ENCODE assay signal across 12 cellular contexts in the genomic region with DNA sequence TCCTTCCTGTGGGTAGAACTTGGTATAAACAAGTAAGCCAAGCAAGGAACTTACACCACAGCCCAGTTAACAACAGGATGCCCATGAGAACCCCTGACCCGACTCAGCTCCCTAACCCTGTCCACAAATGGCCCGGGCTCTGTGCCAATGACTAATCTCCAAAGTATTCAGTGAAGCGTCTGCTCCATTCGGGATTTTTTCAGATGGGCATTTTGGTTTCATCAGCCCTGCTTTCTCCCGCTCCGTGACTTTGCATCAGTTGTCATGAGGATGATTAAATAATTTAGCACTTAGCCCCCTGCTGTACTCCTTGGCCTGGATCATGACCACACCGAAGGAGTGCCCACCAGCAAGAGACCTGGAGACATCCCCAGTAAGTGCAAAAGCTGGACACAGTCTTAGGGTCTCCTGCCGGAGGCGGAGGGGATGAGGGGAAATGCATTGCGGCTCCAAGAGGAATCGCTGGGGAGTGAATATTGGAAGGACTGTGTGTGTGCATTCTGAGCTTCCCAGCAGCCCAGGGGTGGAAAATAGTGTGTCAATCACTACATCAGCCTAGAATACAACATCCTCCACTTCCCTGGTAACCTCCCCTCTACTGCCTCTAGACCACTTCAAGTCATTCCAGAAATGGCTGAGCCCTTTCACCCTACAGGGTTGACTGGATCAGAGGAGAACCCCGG. TPM values are rescaled to one million over a fixed set of nuclear protein-coding genes. Genes with fewer than 3 reads are reported as not detected.
DNase-seq lines count a peak whose midpoint lies in the region; ATAC-seq and TF ChIP-seq lines count a peak whose summit lies in the region.
"Had no signal": no experiment of that assay in that cellular context is flagged by ENCODE, and none has a peak within 500 bp of the region (broad histone marks: within the 10 kb centered on the region; RNA-seq: fewer than 3 reads in every experiment).

No MANE protein-coding gene starts in this region.

- POLR2A ChIA-PET in MCF 10A (lab: Yijun Ruan, JAX), result interaction anchor here (0.5 to 1.2 kb wide), 2 partner anchors 255 to 284 kb away, joined by 4 to 5 read pairs; no protein-coding TSS in a partner anchor

- H3K9me3 Mint-ChIP-seq in MCF 10A (ENCODE audit: unreplicated experiment), result no peaks in the 10 kb centered on the region

- peak in 3 of 4 donors; percentile 55 to 85 (median 74) for ATAC-seq in right lobe of liver
- no peak for ATAC-seq in HG02571 (IDR thresholded peaks at IDR 0.05; ENCODE audit: unreplicated experiment)

- TF ChIP-seq POLR2A in right lobe of liver (IDR thresholded peaks at IDR 0.05), result no peak
- no peak for TF ChIP-seq POLR2A in uterus (IDR thresholded peaks at IDR 0.05)

- no peak overlapping the region for H3K27ac Mint-ChIP-seq in MCF 10A (ENCODE audit: low read depth, unreplicated experiment)

- H3K36me3 ChIP-seq in right lobe of liver (no peaks in the 10 kb centered on the region), uterus (no peaks in the 10 kb centered on the region)
- H3K36me3 ChIP-seq: suprapubic skin had no signal

- H3K36me3 Mint-ChIP-seq in MCF 10A (ENCODE audit: insufficient read depth, unreplicated experiment), result no peaks in the 10 kb centered on the region

- no peak overlapping the region for H3K4me3 Mint-ChIP-seq in MCF 10A (ENCODE audit: unreplicated experiment)

- H3K27ac ChIP-seq in right lobe of liver, result no peak overlapping the region
- H3K27ac ChIP-seq in uterus, result no peak overlapping the region
- H3K27ac ChIP-seq: suprapubic skin had no signal

- H3K4me1 ChIP-seq in right lobe of liver, result peaks cover 0 to 4% (median 0%) of the 10 kb centered on the region in 4 donors
- H3K4me1 ChIP-seq in uterus, result no peaks in the 10 kb centered on the region
- H3K4me1 ChIP-seq: suprapubic skin had no signal

- no peaks in the 10 kb centered on the region for H3K27me3 ChIP-seq in right lobe of liver
- H3K27me3 ChIP-seq in uterus, result no peaks in the 10 kb centered on the region
- H3K27me3 ChIP-seq: suprapubic skin had no signal

- CTCF ChIA-PET in MCF 10A (lab: Yijun Ruan, JAX), result interaction anchor here (1.1 to 8.8 kb wide), 6 partner anchors 9 to 383 kb away, joined by 3 to 64 read pairs (median 5); no protein-coding TSS in a partner anchor

- H3K4me3 ChIP-seq in right lobe of liver (no peak overlapping the region), uterus (no peak overlapping the region)
- H3K4me3 ChIP-seq: suprapubic skin had no signal

- TF ChIP-seq CTCF in AG09319 (IDR thresholded peaks at IDR 0.05; ENCODE audit: low read depth, low read length) (no peak), MCF 10A (IDR thresholded peaks at IDR 0.05; ENCODE audit: unreplicated experiment) (no peak), right lobe of liver (IDR thresholded peaks at IDR 0.05) (no peak), uterus (IDR thresholded peaks at IDR 0.05) (no peak)

- peak; percentile 61 for DNase-seq in AG09319 (ENCODE audit: extremely low read depth, low read depth)
- peak; percentile 75 for DNase-seq in LoVo (ENCODE audit: low spot score)
- DNase-seq in MCF 10A (ENCODE audit: unreplicated experiment), result peak; percentile 93
- DNase-seq in right lobe of liver, result peak in 1 of 3 donors; percentile 62
- no peak for DNase-seq in NCI-H187 treated with DMSO at 0.1 percent for 48 hours (lab: John Stamatoyannopoulos, UW)
- DNase-seq in uterus, result no peak
- no peak for DNase-seq in DMS79 (lab: John Stamatoyannopoulos, UW)
- DNase-seq: activated gamma-delta T cell treated with Interleukin-2 at 50 U/mL for 16 hours, erythroblast, KG1 had no signal

- intact Hi-C loops in MCF 10A (cut with micrococcal nuclease) (no loop called here), right lobe of liver (cut with DNase I) (no loop called here), uterus (cut with DNase I; ENCODE audit: low total_unique reads) (loop anchor here (10.0 kb wide), 1 partner anchor 659 kb away; no protein-coding TSS in a partner anchor)

- 40% methylated on average over 11 of the region's 12 CpGs for WGBS in right lobe of liver (ENCODE audit: insufficient coverage, low coverage, low lambda C conversion rate, missing lambda C conversion rate)

- H3K4me1 Mint-ChIP-seq in MCF 10A (ENCODE audit: insufficient read depth, unreplicated experiment), result peaks cover 7% of the 10 kb centered on the region

- H3K9me3 ChIP-seq in right lobe of liver (no peaks in the 10 kb centered on the region), uterus (no peaks in the 10 kb centered on the region)
- H3K9me3 ChIP-seq: suprapubic skin had no signal

- no TSS peak for BruUV-seq in MCF 10A (replicated peaks; lab: Mats Ljungman, UMichigan)

- H3K27me3 Mint-ChIP-seq in MCF 10A (ENCODE audit: insufficient read depth, unreplicated experiment), result no peaks in the 10 kb centered on the region

RNA-seq across cellular contexts. Expression of a gene that starts 41.4 kb away (rescaled TPM):
- total RNA-seq in MCF 10A (2022) (0.05 and 0.07 TPM in 2 replicates), right lobe of liver (10 to 100 TPM in 1 of 6 experiments, 1 to 10 TPM in 5; 1.2 to 16.2 (median 3.4) TPM), uterus (1 to 10 TPM in 1 of 4 donors, under 1 TPM in 3; under 0.01 to 1.8 (median 0.18) TPM)

Comparison
In these comparisons a context has a peak if more than half of its experiments do, and no peak if none do; other contexts are left out.
1. DNase-seq: peak in AG09319 (single experiment), LoVo (single experiment) and MCF 10A (single experiment); none in NCI-H187 treated with DMSO at 0.1 percent for 48 hours (single experiment), uterus (0 of 2) and DMS79 (single experiment).